11 cellular contexts compared by ENCODE assay signal in genomic region chr1:34781844-34782391, GRCh38. TPM values are rescaled to one million over a fixed set of nuclear protein-coding genes. Genes with fewer than 3 reads are reported as not detected.
DNase-seq lines count a peak whose midpoint lies in the region; ATAC-seq and TF ChIP-seq lines count a peak whose summit lies in the region.
"Had no signal": no experiment of that assay in that cellular context is flagged by ENCODE, and none has a peak within 500 bp of the region (broad histone marks: within the 10 kb centered on the region; RNA-seq: fewer than 3 reads in every experiment).

No MANE protein-coding gene starts in this region.

- no peak overlapping the region for H3K9ac ChIP-seq in neural cell (ENCODE audit: low read length)

- no peaks in the 10 kb centered on the region for H3K9me2 ChIP-seq in neural cell (ENCODE audit: insufficient read depth, low read length)

- H3K4me3 ChIP-seq in ACC112 (ENCODE audit: low read depth, low read length) (peak overlapping the region; percentile 67), Panc1 (ENCODE audit: low read depth in 2 of 2, low read length in 2 of 2) (peak overlapping the region; percentile 28 to 46), esophagus squamous epithelium (peak overlapping the region; percentile 69 to 81 (median 76)), neural cell (ENCODE audit: low read length) (peak overlapping the region; percentile 45)

- POLR2A ChIA-PET in Panc1 (lab: Charles Lee) = no interaction called here

- no peak overlapping the region for H3K4me2 ChIP-seq in neural cell (ENCODE audit: low read length)

- no peak for TF ChIP-seq EP300 in neural cell (conservative IDR thresholded peaks at IDR 0.05; ENCODE audit: poor library complexity, severe bottlenecking)

- DNase-seq in Panc1 (ENCODE audit: low read depth, low spot score) = no peak
- no peak for DNase-seq in esophagus squamous epithelium (lab: John Stamatoyannopoulos, UW)
- no peak for DNase-seq in activated T-cell treated with anti-CD3 and anti-CD28 coated beads, Interleukin-2, amount 50 U/mL, for 1 hour
- no peak for DNase-seq in amniotic stem cell (lab: John Stamatoyannopoulos, UW)
- DNase-seq in omental fat pad (ENCODE audit: low spot score) = no peak
- no peak for DNase-seq in activated CD8-positive, alpha-beta memory T cell treated with anti-CD3 and anti-CD28 coated beads, Interleukin-2, amount 50 U/mL, for 48 hours
- DNase-seq: activated CD4-positive, alpha-beta memory T cell treated with anti-CD3 and anti-CD28 coated beads, Interleukin-2, amount 10 ng/mL, durations not matched to agents 7 days and 5 days had no signal

- no peaks in the 10 kb centered on the region for H4K20me1 ChIP-seq in neural cell (ENCODE audit: insufficient read depth)

- H3K27me3 ChIP-seq in ACC112 (ENCODE audit: insufficient read depth, low read length) (peaks cover 15% of the 10 kb centered on the region; the same call in 1 of the 2 replicates), Panc1 (ENCODE audit: control insufficient read depth, insufficient read depth, low read length) (peaks cover 3% of the 10 kb centered on the region), esophagus squamous epithelium (peaks cover 0 to 58% (median 3%) of the 10 kb centered on the region in 4 donors), neural cell (ENCODE audit: insufficient read depth, low read depth, low read length) (peaks cover 44% of the 10 kb centered on the region)

- ATAC-seq in Panc1 (0 out of 2 replicates have a peak, but pooled peaks have one; percentile 5), omental fat pad (ENCODE audit: low FRiP score) (no peak)

- H2AFZ ChIP-seq in ACC112 (ENCODE audit: low read length, unreplicated experiment) (peak overlapping the region; percentile 51), neural cell (ENCODE audit: low read depth, low read length) (no peak overlapping the region)

- H3F3A ChIP-seq in neural cell (ENCODE audit: insufficient read depth, low read length, poor library complexity, severe bottlenecking) = no peaks in the 10 kb centered on the region

- peak in 3 of 4 donors; percentile 51 to 80 (median 74) for TF ChIP-seq POLR2A in esophagus squamous epithelium (IDR thresholded peaks at IDR 0.05)

- H3K36me3 ChIP-seq in ACC112 (ENCODE audit: insufficient read depth, low read length) (no peaks in the 10 kb centered on the region), Panc1 (ENCODE audit: control insufficient read depth, insufficient read depth, low read length) (peaks cover 5% of the 10 kb centered on the region; the same call in 1 of the 2 replicates), esophagus squamous epithelium (peaks cover 0 to 26% (median 15%) of the 10 kb centered on the region in 3 donors), neural cell (ENCODE audit: insufficient read depth, low read length) (no peaks in the 10 kb centered on the region)

- CTCF ChIA-PET in Panc1 (lab: Charles Lee) = no interaction called here

- H3K79me2 ChIP-seq in ACC112 (ENCODE audit: control insufficient read depth, insufficient read depth, low read length, unreplicated experiment) (no peaks in the 10 kb centered on the region), neural cell (replicated peaks; ENCODE audit: insufficient read depth, low read length) (no peaks in the 10 kb centered on the region)

- peaks cover 15% of the 10 kb centered on the region for H3K4me1 ChIP-seq in ACC112 (ENCODE audit: control insufficient read depth, insufficient read depth, low read length, unreplicated experiment)
- peaks cover 5% of the 10 kb centered on the region; the same call in 1 of the 2 replicates for H3K4me1 ChIP-seq in Panc1 (ENCODE audit: control insufficient read depth, insufficient read depth, low read length)
- peaks cover 0 to 82% (median 26%) of the 10 kb centered on the region in 3 donors for H3K4me1 ChIP-seq in esophagus squamous epithelium

- H3K27ac ChIP-seq in ACC112 (ENCODE audit: low read depth, low read length) (no peak overlapping the region), Panc1 (ENCODE audit: low read length) (no peak overlapping the region), esophagus squamous epithelium (peak overlapping the region; percentile 96 to 99 (median 98)), neural cell (ENCODE audit: low read length) (no peak overlapping the region)
- H3K27ac ChIP-seq: HL-60 had no signal

- in situ Hi-C loops in Panc1 (cut with HindIII; ENCODE audit: low pct_unique_long_range_greater_than_20kb, low sequenced_read_pairs) = no loop called here

- H3K9me3 ChIP-seq in Panc1 (ENCODE audit: control insufficient read depth, insufficient read depth, low read depth, low read length) = no peaks in the 10 kb centered on the region
- no peaks in the 10 kb centered on the region for H3K9me3 ChIP-seq in esophagus squamous epithelium
- no peaks in the 10 kb centered on the region for H3K9me3 ChIP-seq in neural cell (ENCODE audit: low read length)

- TF ChIP-seq CTCF in Panc1 (IDR thresholded peaks at IDR 0.05) (no peak), esophagus squamous epithelium (IDR thresholded peaks at IDR 0.05) (no peak), neural cell (IDR thresholded peaks at IDR 0.05; ENCODE audit: poor library complexity, severe bottlenecking) (no peak), omental fat pad (IDR thresholded peaks at IDR 0.05) (no peak)

- TF ChIP-seq RAD21 in neural cell (conservative IDR thresholded peaks at IDR 0.05) = no peak

- 0 to 11% methylated on average over 1 to 3 of the region's 18 CpGs for WGBS in esophagus squamous epithelium, 2 donors

- no TSS peak for BruUV-seq in Panc1 (replicated peaks; lab: Mats Ljungman, UMichigan)

- intact Hi-C loops in Panc1 (cut with micrococcal nuclease; ENCODE audit: unreplicated experiment) (no loop called here), esophagus squamous epithelium (cut with DNase I) (no loop called here)

TF ChIP-seq in neural cell, 6 proteins besides CTCF, POLR2A, EP300 and RAD21:
- no peak for TF ChIP-seq TAF1 (IDR thresholded peaks at IDR 0.05; ENCODE audit: low read depth)
- no peak for TF ChIP-seq POLR2AphosphoS5 (IDR thresholded peaks at IDR 0.05)
- TF ChIP-seq EZH2 (IDR thresholded peaks at IDR 0.05; ENCODE audit: borderline replicate concordance, insufficient read depth, low read length, poor library complexity, severe bottlenecking) = no peak
- TF ChIP-seq SMC3 (conservative IDR thresholded peaks at IDR 0.05; ENCODE audit: poor library complexity) = no peak
- no peak for TF ChIP-seq REST (IDR thresholded peaks at IDR 0.05; ENCODE audit: borderline replicate concordance)
- TF ChIP-seq MXI1 (conservative IDR thresholded peaks at IDR 0.05; ENCODE audit: poor library complexity, severe bottlenecking) = no peak

RNA-seq across cellular contexts. Expression of gene GJB3, which starts 0.9 kb away (rescaled TPM):
- total RNA-seq in Panc1 (2021; ENCODE audit: unreplicated experiment) (0.15 TPM), esophagus squamous epithelium (100 to 1,000 TPM in 2 of 4 donors, 10 to 100 TPM in 2; 82.6 to 123 (median 94.4) TPM), omental fat pad (not detected)
- polyA plus RNA-seq in Panc1 (2012; ENCODE audit: insufficient read length) = not detected
- not detected in 2 replicates for polyA plus RNA-seq in neural cell
- not detected in 2 replicates for polyA minus RNA-seq in neural cell
- total RNA-seq: activated CD4-positive, alpha-beta memory T cell treated with anti-CD3 and anti-CD28 coated beads, Interleukin-2, amount 10 ng/mL, durations not matched to agents 7 days and 5 days had no signal
- polyA plus RNA-seq: CD14-positive monocyte had no signal

RNA-seq across cellular contexts. Expression of gene GJA4, which starts 10.9 kb away (rescaled TPM):
- not detected for total RNA-seq in Panc1 (2021; ENCODE audit: unreplicated experiment)
- not detected for polyA plus RNA-seq in Panc1 (2012; ENCODE audit: insufficient read length)
- total RNA-seq in esophagus squamous epithelium = 1 to 10 TPM; 2.0 to 5.0 (median 3.5) TPM
- polyA plus RNA-seq in neural cell = not detected in 2 replicates
- not detected in 2 replicates for polyA minus RNA-seq in neural cell
- 100 to 1,000 TPM in 1 of 4 donors, 10 to 100 TPM in 3; 20.4 to 101 (median 45.3) TPM for total RNA-seq in omental fat pad
- total RNA-seq: activated CD4-positive, alpha-beta memory T cell treated with anti-CD3 and anti-CD28 coated beads, Interleukin-2, amount 10 ng/mL, durations not matched to agents 7 days and 5 days had no signal
- polyA plus RNA-seq: CD14-positive monocyte had no signal

RNA-seq across cellular contexts. Expression of gene GJB4, which starts 22.4 kb away (rescaled TPM):
- total RNA-seq in Panc1 (2021; ENCODE audit: unreplicated experiment) = not detected
- polyA plus RNA-seq in Panc1 (2012; ENCODE audit: insufficient read length) = not detected
- 1 to 10 TPM; 1.3 to 6.7 (median 2.2) TPM for total RNA-seq in esophagus squamous epithelium
- polyA plus RNA-seq in neural cell = not detected in 2 replicates
- polyA minus RNA-seq in neural cell = not detected in 2 replicates
- total RNA-seq in omental fat pad = not detected
- total RNA-seq: activated CD4-positive, alpha-beta memory T cell treated with anti-CD3 and anti-CD28 coated beads, Interleukin-2, amount 10 ng/mL, durations not matched to agents 7 days and 5 days had no signal
- polyA plus RNA-seq: CD14-positive monocyte had no signal

RNA-seq across cellular contexts. Expression of gene GJB5, which starts 27.1 kb away (rescaled TPM):
- not detected for total RNA-seq in Panc1 (2021; ENCODE audit: unreplicated experiment)
- 0.22 TPM for polyA plus RNA-seq in Panc1 (2012; ENCODE audit: insufficient read length)
- 100 to 1,000 TPM in 2 of 4 donors, 10 to 100 TPM in 2; 91.7 to 123 (median 104) TPM for total RNA-seq in esophagus squamous epithelium
- polyA plus RNA-seq in neural cell = not detected in 2 replicates
- not detected in 2 replicates for polyA minus RNA-seq in neural cell
- not detected for total RNA-seq in omental fat pad
- total RNA-seq: activated CD4-positive, alpha-beta memory T cell treated with anti-CD3 and anti-CD28 coated beads, Interleukin-2, amount 10 ng/mL, durations not matched to agents 7 days and 5 days had no signal

Comparison
In these comparisons a context has a peak if more than half of its experiments do, and no peak if none do; other contexts are left out.
1. H3K27ac ChIP-seq: peak in esophagus squamous epithelium (4 of 4); none in ACC112 (single experiment), Panc1 (single experiment) and neural cell (single experiment).
2. RNA of gene GJB3, which starts 0.9 kb away (total RNA-seq): 82.6 to 123 TPM in esophagus squamous epithelium; 0.15 TPM in Panc1 (single experiment) and not detected in omental fat pad; every median in the first group is over 10 times any median in the second.
3. Peak in every context shown above with its lines, with median percentiles within 50 percentile points of each other: H3K4me3 ChIP-seq.